8 cellular contexts compared by ENCODE assay signal in genomic region chr9:114612272-114612923, GRCh38. TPM values are rescaled to one million over a fixed set of nuclear protein-coding genes. Genes with fewer than 3 reads are reported as not detected.
DNase-seq lines count a peak whose midpoint lies in the region; ATAC-seq and TF ChIP-seq lines count a peak whose summit lies in the region.

No MANE protein-coding gene starts in this region.

- no peak for TF ChIP-seq POLR2A in suprapubic skin (IDR thresholded peaks at IDR 0.05)

- no peak for TF ChIP-seq EP300 in suprapubic skin (IDR thresholded peaks at IDR 0.05)

- peak overlapping the region; percentile 38 for H3K4me3 ChIP-seq in kidney epithelial cell (ENCODE audit: low read depth, low read length)
- H3K4me3 ChIP-seq in suprapubic skin = peak overlapping the region; percentile 73

- no peaks in the 10 kb centered on the region for H3K36me3 ChIP-seq in kidney epithelial cell (ENCODE audit: control insufficient read depth, insufficient read depth, low read length)
- no peaks in the 10 kb centered on the region for H3K36me3 ChIP-seq in suprapubic skin

- no peaks in the 10 kb centered on the region for H3K9me3 ChIP-seq in suprapubic skin

- DNase-seq in NCI-H2171 treated with DMSO at 0.1 percent for 48 hours (lab: John Stamatoyannopoulos, UW) (peak; percentile 46), NCI-H2171 (lab: John Stamatoyannopoulos, UW) (no peak), kidney epithelial cell (ENCODE audit: low read depth) (no peak), suprapubic skin (ENCODE audit: low spot score in 2 of 2) (no peak), ecto neural progenitor cell (ENCODE audit: low spot score) (no peak), NCI-H1930 (lab: John Stamatoyannopoulos, UW) (no peak)
- DNase-seq in activated naive CD8-positive, alpha-beta T cell treated with anti-CD3 and anti-CD28 coated beads, Interleukin-2, amount 10 ng/mL, durations not matched to agents 7 days and 5 days = peak; percentile 38

- H3K4me1 Mint-ChIP-seq in activated naive CD8-positive, alpha-beta T cell treated with anti-CD3 and anti-CD28 coated beads, Interleukin-2, amount 10 ng/mL, durations not matched to agents 7 days and 5 days = peaks cover 44% of the 10 kb centered on the region

- TF ChIP-seq CTCF in kidney epithelial cell (IDR thresholded peaks at IDR 0.05; ENCODE audit: insufficient read depth, low read length, poor library complexity, severe bottlenecking) (no peak), suprapubic skin (IDR thresholded peaks at IDR 0.05) (no peak)

- H3K27me3 Mint-ChIP-seq in activated naive CD8-positive, alpha-beta T cell treated with anti-CD3 and anti-CD28 coated beads, Interleukin-2, amount 10 ng/mL, durations not matched to agents 7 days and 5 days = no peaks in the 10 kb centered on the region

- no peaks in the 10 kb centered on the region for H3K9me3 Mint-ChIP-seq in activated naive CD8-positive, alpha-beta T cell treated with anti-CD3 and anti-CD28 coated beads, Interleukin-2, amount 10 ng/mL, durations not matched to agents 7 days and 5 days

- ATAC-seq in activated naive CD8-positive, alpha-beta T cell treated with anti-CD3 and anti-CD28 coated beads, Interleukin-2, amount 10 ng/mL, durations not matched to agents 7 days and 5 days (ENCODE audit: low read depth) = no peak
- ATAC-seq in GM21447 (IDR thresholded peaks at IDR 0.05; ENCODE audit: unreplicated experiment) = no peak

- H3K27me3 ChIP-seq in kidney epithelial cell (ENCODE audit: control insufficient read depth, insufficient read depth, low read length) (no peaks in the 10 kb centered on the region), suprapubic skin (no peaks in the 10 kb centered on the region)

- POLR2A ChIA-PET in activated naive CD8-positive, alpha-beta T cell treated with anti-CD3 and anti-CD28 coated beads, Interleukin-2, amount 10 ng/mL, durations not matched to agents 7 days and 5 days (lab: Charles Lee) = interaction anchor here (0.7 to 5.6 kb wide), 8 partner anchors 9 to 226 kb away, joined by 3 to 50 read pairs (median 8); partner anchors contain the start of genes AKNA and ATP6V1G1

- peaks cover 41% of the 10 kb centered on the region for H3K4me1 ChIP-seq in suprapubic skin

- peak overlapping the region; percentile 82 for H3K4me3 Mint-ChIP-seq in activated naive CD8-positive, alpha-beta T cell treated with anti-CD3 and anti-CD28 coated beads, Interleukin-2, amount 10 ng/mL, durations not matched to agents 7 days and 5 days

- H3K27ac ChIP-seq in suprapubic skin = peak overlapping the region; percentile 88

- 34% methylated on average over 4 of the region's 4 CpGs for WGBS in suprapubic skin

- peak overlapping the region; percentile 78 for H3K27ac Mint-ChIP-seq in activated naive CD8-positive, alpha-beta T cell treated with anti-CD3 and anti-CD28 coated beads, Interleukin-2, amount 10 ng/mL, durations not matched to agents 7 days and 5 days

- peaks cover 22% of the 10 kb centered on the region for H3K36me3 Mint-ChIP-seq in activated naive CD8-positive, alpha-beta T cell treated with anti-CD3 and anti-CD28 coated beads, Interleukin-2, amount 10 ng/mL, durations not matched to agents 7 days and 5 days

RNA-seq across cellular contexts. Expression of gene TMEM268, which starts 1.3 kb away (rescaled TPM):
- total RNA-seq in activated naive CD8-positive, alpha-beta T cell treated with anti-CD3 and anti-CD28 coated beads, Interleukin-2, amount 10 ng/mL, durations not matched to agents 7 days and 5 days = 10 to 100 TPM; 22.0 to 23.1 TPM
- total RNA-seq in kidney epithelial cell (17.9 and 19.4 TPM in 2 replicates), suprapubic skin (10 to 100 TPM in 2 of 4 donors, 1 to 10 TPM in 2; 3.2 to 12.3 (median 7.9) TPM)

RNA-seq across cellular contexts. Expression of gene ATP6V1G1, which starts 24.8 kb away (rescaled TPM):
- total RNA-seq in activated naive CD8-positive, alpha-beta T cell treated with anti-CD3 and anti-CD28 coated beads, Interleukin-2, amount 10 ng/mL, durations not matched to agents 7 days and 5 days = 10 to 100 TPM; 95.8 to 96.7 TPM
- 338 and 392 TPM in 2 replicates for total RNA-seq in kidney epithelial cell
- total RNA-seq in suprapubic skin = 100 to 1,000 TPM; 181 to 234 (median 209) TPM

RNA-seq across cellular contexts. Expression of gene TEX53, which starts 45.2 kb away (rescaled TPM):
- not detected for total RNA-seq in activated naive CD8-positive, alpha-beta T cell treated with anti-CD3 and anti-CD28 coated beads, Interleukin-2, amount 10 ng/mL, durations not matched to agents 7 days and 5 days
- total RNA-seq in kidney epithelial cell (not detected in 2 replicates), suprapubic skin (not detected)

Comparison
In these comparisons a context has a peak if more than half of its experiments do, and no peak if none do; other contexts are left out.
1. DNase-seq: peak in NCI-H2171 treated with DMSO at 0.1 percent for 48 hours (single experiment) and activated naive CD8-positive, alpha-beta T cell treated with anti-CD3 and anti-CD28 coated beads, Interleukin-2, amount 10 ng/mL, durations not matched to agents 7 days and 5 days (single experiment); none in NCI-H2171 (single experiment), kidney epithelial cell (single experiment), suprapubic skin (0 of 2), ecto neural progenitor cell (single experiment) and NCI-H1930 (0 of 2).